Comparison of ENCODE assay signal across 8 cellular contexts in the genomic region with DNA sequence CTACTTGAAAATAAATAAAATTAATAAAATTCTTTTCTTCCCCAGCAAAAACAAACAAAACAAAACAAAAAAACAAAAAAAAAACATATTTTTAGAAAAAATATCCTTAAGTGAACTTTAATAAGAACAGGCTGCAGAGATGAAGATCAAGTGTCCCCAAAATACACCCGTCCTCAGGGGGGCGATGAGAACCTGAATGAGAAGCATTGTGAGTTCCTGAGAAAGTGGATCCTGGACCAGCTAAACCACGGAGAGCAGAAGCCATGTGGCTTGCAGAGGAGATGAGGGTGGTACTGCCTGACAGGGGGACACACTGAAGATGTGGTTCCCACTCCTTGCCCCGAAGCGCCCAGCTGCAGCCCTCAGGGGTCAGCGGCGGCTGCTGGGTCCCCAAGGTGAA.
DNase-seq lines count a peak whose midpoint lies in the region; ATAC-seq and TF ChIP-seq lines count a peak whose summit lies in the region.

No MANE protein-coding gene starts in this region.

- H3K4me3 ChIP-seq in endodermal cell (ENCODE audit: low read length) (no peak overlapping the region), vagina (no peak overlapping the region)

- TF ChIP-seq POLR2A in vagina (IDR thresholded peaks at IDR 0.05), result no peak

- H3K36me3 Mint-ChIP-seq in endodermal cell (ENCODE audit: low read depth), result peaks cover 20% of the 10 kb centered on the region

- H3K9ac ChIP-seq in endodermal cell (ENCODE audit: extremely low read depth, low read length, poor library complexity, severe bottlenecking), result no peak overlapping the region

- intact Hi-C loops in vagina (cut with DNase I), result loop anchor here (5.0 kb wide), 1 partner anchor 178 kb away; no protein-coding TSS in a partner anchor

- H3K27me3 Mint-ChIP-seq in endodermal cell (ENCODE audit: insufficient read depth), result no peaks in the 10 kb centered on the region

- no peak overlapping the region for H3K4me3 Mint-ChIP-seq in endodermal cell

- ATAC-seq in HG02870 (IDR thresholded peaks at IDR 0.05; ENCODE audit: unreplicated experiment), result no peak

- peaks cover 28% of the 10 kb centered on the region for H3K4me1 Mint-ChIP-seq in endodermal cell

- H3K27ac Mint-ChIP-seq in endodermal cell, result no peak overlapping the region

- H3K27me3 ChIP-seq in endodermal cell (ENCODE audit: control insufficient read depth, insufficient read depth, low read length, poor library complexity, severe bottlenecking) (no peaks in the 10 kb centered on the region), vagina (no peaks in the 10 kb centered on the region)

- H3K9me3 ChIP-seq in endodermal cell (ENCODE audit: control insufficient read depth, low read length) (no peaks in the 10 kb centered on the region), vagina (no peaks in the 10 kb centered on the region)

- H3K27ac ChIP-seq in endodermal cell (ENCODE audit: low read depth, low read length) (no peak overlapping the region), vagina (peak overlapping the region; percentile 43)

- H3K36me3 ChIP-seq in endodermal cell (ENCODE audit: control insufficient read depth, insufficient read depth, low read length), result peaks cover 22% of the 10 kb centered on the region
- peaks cover 0 to 25% of the 10 kb centered on the region in 2 donors for H3K36me3 ChIP-seq in vagina

- 81 to 87% methylated on average over 7 of the region's 7 CpGs for WGBS in endodermal cell (ENCODE audit: insufficient coverage in 1 of 2, insufficient read length in 1 of 2), 2 experiments

- H3K4me1 ChIP-seq in endodermal cell (ENCODE audit: control insufficient read depth, insufficient read depth, low read length), result peaks cover 12% of the 10 kb centered on the region
- peaks cover 34% of the 10 kb centered on the region for H3K4me1 ChIP-seq in vagina

- H3K9me3 Mint-ChIP-seq in endodermal cell, result no peaks in the 10 kb centered on the region

- DNase-seq in stimulated activated CD4-positive, alpha-beta T cell treated with anti-CD3 and anti-CD28 coated beads, Interleukin-15, amount 100 ng/mL, for 24 hours, result peak; percentile 46
- DNase-seq in stimulated activated CD4-positive, alpha-beta T cell treated with anti-CD3 and anti-CD28 coated beads, Interleukin-2, amount 100 ng/mL, for 24 hours, result no peak
- DNase-seq in NCI-H2107 treated with DMSO at 0.1 percent for 48 hours (lab: John Stamatoyannopoulos, UW; ENCODE audit: unreplicated experiment) (peak; percentile 49), endodermal cell (peak; percentile 77), vagina (ENCODE audit: extremely low spot score in 2 of 2) (no peak), dedifferentiated amniotic fluid mesenchymal stem cell (ENCODE audit: extremely low spot score) (no peak)
- DNase-seq in activated CD4-positive, alpha-beta T cell treated with anti-CD3 and anti-CD28 coated beads for 48 hours, result no peak

- TF ChIP-seq CTCF in endodermal cell (conservative IDR thresholded peaks at IDR 0.05) (peak; percentile 55), vagina (IDR thresholded peaks at IDR 0.05) (peak in 1 of 3 experiments; percentile 13)

Comparison
In these comparisons a context has a peak if more than half of its experiments do, and no peak if none do; other contexts are left out.
1. DNase-seq: peak in stimulated activated CD4-positive, alpha-beta T cell treated with anti-CD3 and anti-CD28 coated beads, Interleukin-15, amount 100 ng/mL, for 24 hours (single experiment), NCI-H2107 treated with DMSO at 0.1 percent for 48 hours (single experiment) and endodermal cell (single experiment); none in stimulated activated CD4-positive, alpha-beta T cell treated with anti-CD3 and anti-CD28 coated beads, Interleukin-2, amount 100 ng/mL, for 24 hours (0 of 2), vagina (0 of 2), dedifferentiated amniotic fluid mesenchymal stem cell (single experiment) and activated CD4-positive, alpha-beta T cell treated with anti-CD3 and anti-CD28 coated beads for 48 hours (single experiment).